In the genomic region with DNA sequence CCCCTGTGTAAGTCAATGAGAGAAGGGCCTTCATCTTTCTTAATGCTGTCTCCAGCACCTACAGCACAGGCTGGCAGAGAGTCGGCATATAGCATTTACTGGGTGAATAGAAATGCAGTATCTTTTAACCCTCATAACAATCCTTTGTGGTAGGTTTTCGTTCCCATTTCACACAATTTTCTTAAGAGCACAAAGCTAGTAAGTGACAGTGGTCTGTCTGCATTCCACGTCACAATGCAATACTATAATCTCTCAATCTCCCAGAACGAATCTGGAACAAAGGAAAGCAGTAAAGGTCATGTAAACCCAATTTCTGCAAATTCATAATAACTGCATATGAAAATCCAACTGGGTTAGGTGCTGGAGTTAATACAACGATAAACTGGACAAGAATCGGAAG, we compare ENCODE assay signal across 14 cellular contexts. TPM values are rescaled to one million over a fixed set of nuclear protein-coding genes. Genes with fewer than 3 reads are reported as not detected.
DNase-seq lines count a peak whose midpoint lies in the region; ATAC-seq, FAIRE-seq and TF ChIP-seq lines count a peak whose summit lies in the region.
"Had no signal": no experiment of that assay in that cellular context is flagged by ENCODE, and none has a peak within 500 bp of the region (broad histone marks: within the 10 kb centered on the region; RNA-seq: fewer than 3 reads in every experiment).

No MANE protein-coding gene starts in this region.

- CTCF ChIA-PET in HepG2 (lab: Yijun Ruan, JAX; ENCODE audit: low intra/inter-chr PET ratio, low total read pairs), result no interaction called here

- no peak for TF ChIP-seq RAD21 in HepG2 (CRISPR knock-in tag; IDR thresholded peaks at IDR 0.05)

- H3K4me3 Mint-ChIP-seq in T-helper 17 cell (peak overlapping the region; percentile 71), endodermal cell (peak overlapping the region; percentile 81), type B pancreatic cell (peak overlapping the region; percentile 84)

- no peak for TF ChIP-seq POLR2A in HepG2 (IDR thresholded peaks at IDR 0.05; ENCODE audit: insufficient read depth in 1 of 2, low read depth in 2 of 2, low read length in 2 of 2)
- no peak for TF ChIP-seq POLR2A in right lobe of liver (IDR thresholded peaks at IDR 0.05)

- no peak for ATAC-seq in HepG2
- ATAC-seq in right lobe of liver, result no peak
- no peak for ATAC-seq in T-helper 17 cell
- ATAC-seq in GM21390 (IDR thresholded peaks at IDR 0.05; ENCODE audit: unreplicated experiment), result no peak
- ATAC-seq: activated CD4-positive, CD25-positive, alpha-beta regulatory T cell treated with anti-CD3 and anti-CD28 coated beads, Interleukin-2, amount 50 U/mL, for 24 hours had no signal

- H3K9ac ChIP-seq in HepG2 (ENCODE audit: insufficient read depth, low read depth, low read length) (no peak overlapping the region), endodermal cell (ENCODE audit: extremely low read depth, low read length, poor library complexity, severe bottlenecking) (no peak overlapping the region)

- intact Hi-C loops in HepG2 (cut with micrococcal nuclease; ENCODE audit: unreplicated experiment) (loop anchor here (2.0 to 10.0 kb wide), 2 partner anchors 63 to 115 kb away; no protein-coding TSS in a partner anchor), right lobe of liver (cut with DNase I) (no loop called here)

- H2AFZ ChIP-seq in HepG2 (ENCODE audit: low read length), result no peak overlapping the region

- H3K36me3 ChIP-seq in HepG2 (replicated peaks in 1 of 2; ENCODE audit: control insufficient read depth in 1 of 2, insufficient read depth in 2 of 2, low read length in 2 of 2), result no peaks in the 10 kb centered on the region
- no peaks in the 10 kb centered on the region for H3K36me3 ChIP-seq in right lobe of liver
- H3K36me3 ChIP-seq in endodermal cell (ENCODE audit: control insufficient read depth, insufficient read depth, low read length), result no peaks in the 10 kb centered on the region
- H3K36me3 ChIP-seq: HAP-1, pancreas had no signal

- TF ChIP-seq CTCF in HepG2 (CRISPR knock-in tag; IDR thresholded peaks at IDR 0.05), result no peak
- no peak for TF ChIP-seq CTCF in right lobe of liver (IDR thresholded peaks at IDR 0.05)
- TF ChIP-seq CTCF in endodermal cell (conservative IDR thresholded peaks at IDR 0.05), result no peak
- no peak for TF ChIP-seq CTCF in type B pancreatic cell (conservative IDR thresholded peaks at IDR 0.05)

- in situ Hi-C loops in HepG2 (cut with HindIII; ENCODE audit: extremely low pct_ligation_motif_present, low pct_unique_long_range_greater_than_20kb), result no loop called here

- H3K9me3 ChIP-seq in HepG2 (ENCODE audit: low read length), result no peaks in the 10 kb centered on the region
- H3K9me3 ChIP-seq in right lobe of liver, result no peaks in the 10 kb centered on the region
- H3K9me3 ChIP-seq in T-helper 17 cell (ENCODE audit: control insufficient read depth, low read length, poor library complexity, severe bottlenecking), result no peaks in the 10 kb centered on the region
- H3K9me3 ChIP-seq in endodermal cell (ENCODE audit: control insufficient read depth, low read length), result no peaks in the 10 kb centered on the region
- H3K9me3 ChIP-seq: HAP-1, pancreas had no signal

- H3K79me2 ChIP-seq in HepG2 (ENCODE audit: insufficient read depth, low read length), result peaks cover 30% of the 10 kb centered on the region

- H3K27me3 Mint-ChIP-seq in T-helper 17 cell, result peaks cover 4% of the 10 kb centered on the region
- peaks cover 13% of the 10 kb centered on the region for H3K27me3 Mint-ChIP-seq in endodermal cell (ENCODE audit: insufficient read depth)
- peaks cover 8% of the 10 kb centered on the region for H3K27me3 Mint-ChIP-seq in type B pancreatic cell

- H3K4me1 Mint-ChIP-seq in T-helper 17 cell, result peaks cover 20% of the 10 kb centered on the region
- peaks cover 22% of the 10 kb centered on the region for H3K4me1 Mint-ChIP-seq in endodermal cell
- H3K4me1 Mint-ChIP-seq in type B pancreatic cell (ENCODE audit: unreplicated experiment), result peaks cover 20% of the 10 kb centered on the region

- H3K27ac Mint-ChIP-seq in T-helper 17 cell (no peak overlapping the region), endodermal cell (no peak overlapping the region), type B pancreatic cell (peak overlapping the region; percentile 46)

- H3K4me2 ChIP-seq in HepG2 (ENCODE audit: low read depth, low read length), result peak overlapping the region; percentile 94

- FAIRE-seq in HepG2 (lab: Jason Lieb, UNC), result no peak
- FAIRE-seq: pancreas had no signal

- H3K4me1 ChIP-seq in HepG2 (ENCODE audit: insufficient read depth, low read length) (peaks cover 35% of the 10 kb centered on the region), right lobe of liver (peaks cover 0 to 20% (median 4%) of the 10 kb centered on the region in 4 donors), endodermal cell (ENCODE audit: control insufficient read depth, insufficient read depth, low read length) (peaks cover 4% of the 10 kb centered on the region)

- H3K4me3 ChIP-seq in HepG2 (replicated peaks in 1 of 3; ENCODE audit: insufficient read depth in 1 of 3, low read depth in 2 of 3, low read length in 3 of 3) (peak overlapping the region in 2 of 3 experiments; percentile 31 to 77; a peak in 2 of 6 replicates), right lobe of liver (no peak overlapping the region), endodermal cell (ENCODE audit: low read length) (no peak overlapping the region)

- H3K36me3 Mint-ChIP-seq in T-helper 17 cell (ENCODE audit: low read depth) (no peaks in the 10 kb centered on the region), endodermal cell (ENCODE audit: low read depth) (no peaks in the 10 kb centered on the region), type B pancreatic cell (no peaks in the 10 kb centered on the region)

- peaks cover 14% of the 10 kb centered on the region for H4K20me1 ChIP-seq in HepG2 (ENCODE audit: insufficient read depth, low read length)

- H3K9me3 Mint-ChIP-seq in endodermal cell (no peaks in the 10 kb centered on the region), type B pancreatic cell (peaks cover 5% of the 10 kb centered on the region)

- WGBS in HepG2 (ENCODE audit: low lambda C conversion rate), result 55% methylated on average over 6 of the region's 6 CpGs
- 76% methylated on average over 6 of the region's 6 CpGs for WGBS in right lobe of liver (ENCODE audit: insufficient coverage, low coverage, low lambda C conversion rate, missing lambda C conversion rate)
- 61 to 63% methylated on average over 3 to 5 of the region's 6 CpGs for WGBS in endodermal cell (ENCODE audit: insufficient coverage in 1 of 2, insufficient read length in 1 of 2), 2 experiments

- TF ChIP-seq EP300 in HepG2 (IDR thresholded peaks at IDR 0.05; ENCODE audit: low read depth in 2 of 2, low read length in 2 of 2) (no peak), HepG2 (CRISPR knock-in tag; IDR thresholded peaks at IDR 0.05; ENCODE audit: borderline replicate concordance) (no peak)

- DNase-seq in HepG2 (ENCODE audit: low spot score) (no peak), right lobe of liver (no peak), T-helper 17 cell (no peak), endodermal cell (no peak), type B pancreatic cell (ENCODE audit: extremely low spot score, unreplicated experiment) (no peak), SKM-1 treated with dmso at 0.1 percent for 144 hours (lab: John Stamatoyannopoulos, UW; ENCODE audit: unreplicated experiment) (no peak), AML-193 (lab: John Stamatoyannopoulos, UW) (no peak)
- DNase-seq: DMS153, mammary epithelial cell, NCI-H1694 had no signal

- BruUV-seq in HepG2 (replicated peaks; lab: Mats Ljungman, UMichigan), result no TSS peak

- no peak overlapping the region for H3K27ac ChIP-seq in HepG2 (ENCODE audit: extremely low read length, insufficient read depth, low read length)
- no peak overlapping the region for H3K27ac ChIP-seq in right lobe of liver
- no peak overlapping the region for H3K27ac ChIP-seq in endodermal cell (ENCODE audit: low read depth, low read length)

- POLR2A ChIA-PET in HepG2 (lab: Yijun Ruan, JAX), result interaction anchor here (1.1 to 1.7 kb wide), 3 partner anchors 91 to 162 kb away, joined by 3 to 12 read pairs (median 6); no protein-coding TSS in a partner anchor

- H3K27me3 ChIP-seq in HepG2 (ENCODE audit: control insufficient read depth in 1 of 2, insufficient read depth in 2 of 2, low read length in 2 of 2) (no peaks in the 10 kb centered on the region), right lobe of liver (no peaks in the 10 kb centered on the region), endodermal cell (ENCODE audit: control insufficient read depth, insufficient read depth, low read length, poor library complexity, severe bottlenecking) (peaks cover 6% of the 10 kb centered on the region)
- H3K27me3 ChIP-seq: pancreas had no signal

RNA-seq across cellular contexts. Expression of gene ZFAND6, which starts 1.4 kb away (rescaled TPM):
- 84.2 and 116 TPM in 2 replicates for total RNA-seq in HepG2 (2016; rRNA removed; fragmentation: Illumina TruSeq; extraction: Trizol)
- 163 and 169 TPM in 2 replicates for total RNA-seq in HepG2 (2016; cell fraction: cytosol; rRNA removed; fragmentation: Illumina TruSeq; extraction: Trizol; ENCODE audit: low read depth)
- 84.8 and 120 TPM in 2 replicates for total RNA-seq in HepG2 (2016; cell fraction: insoluble cytoplasmic fraction; rRNA removed; fragmentation: Illumina TruSeq; extraction: Trizol)
- 61.5 and 72.0 TPM in 2 replicates for total RNA-seq in HepG2 (2016; cell fraction: membrane; rRNA removed; fragmentation: Illumina TruSeq; extraction: Trizol)
- total RNA-seq in HepG2 (2016; cell fraction: nucleus; rRNA removed; fragmentation: Illumina TruSeq; extraction: Trizol), result 53.8 and 55.3 TPM in 2 replicates
- 107 and 115 TPM in 2 replicates for polyA plus RNA-seq in HepG2 (2011; rRNA removed)
- polyA plus RNA-seq in HepG2 (2011; cell fraction: cytosol; rRNA removed), result 73.1 and 90.8 TPM in 2 replicates
- polyA plus RNA-seq in HepG2 (2011; cell fraction: nucleus; rRNA removed), result 23.5 and 26.7 TPM in 2 replicates
- polyA plus RNA-seq in HepG2 (2012), result 56.0 and 64.2 TPM in 2 replicates
- 14.8 and 17.1 TPM in 2 replicates for polyA plus RNA-seq in HepG2 (2016; cell fraction: cytosol; fragmentation: Illumina TruSeq; extraction: Trizol; ENCODE audit: low read depth)
- 108 and 110 TPM in 2 replicates for polyA plus RNA-seq in HepG2 (2016; cell fraction: insoluble cytoplasmic fraction; fragmentation: Illumina TruSeq; extraction: Trizol; ENCODE audit: low read depth)
- polyA plus RNA-seq in HepG2 (2016; cell fraction: membrane; fragmentation: Illumina TruSeq; extraction: Trizol; ENCODE audit: low read depth), result 27.8 and 29.0 TPM in 2 replicates
- 53.6 and 59.5 TPM in 2 replicates for polyA plus RNA-seq in HepG2 (2016; cell fraction: nucleus; fragmentation: Illumina TruSeq; extraction: Trizol; ENCODE audit: insufficient read depth, low read depth)
- polyA minus RNA-seq in HepG2 (2011; rRNA and poly(A)+ RNA removed; ENCODE audit: low replicate concordance), result 52.9 and 70.2 TPM in 2 replicates
- 77.0 and 77.7 TPM in 2 replicates for polyA minus RNA-seq in HepG2 (2011; cell fraction: cytosol; rRNA and poly(A)+ RNA removed)
- 80.9 and 83.3 TPM in 2 replicates for polyA minus RNA-seq in HepG2 (2011; cell fraction: nucleus; rRNA and poly(A)+ RNA removed)
- 100 to 1,000 TPM in 1 of 6 experiments, 10 to 100 TPM in 5; 46.1 to 111 (median 48.9) TPM for total RNA-seq in right lobe of liver
- total RNA-seq in T-helper 17 cell, result 10 to 100 TPM; 85.5 to 91.6 TPM
- 10 to 100 TPM; 84.5 to 86.2 TPM for total RNA-seq in endodermal cell
- 122 TPM for polyA plus RNA-seq in endodermal cell (2013, experiment 1 of 2)
- polyA plus RNA-seq in endodermal cell (2013, experiment 2 of 2), result 123 TPM
- total RNA-seq in type B pancreatic cell (ENCODE audit: low replicate concordance), result 59.6 and 64.3 TPM in 2 replicates

Comparison
In these comparisons a context has a peak if more than half of its experiments do, and no peak if none do; other contexts are left out.
1. H3K4me3 ChIP-seq: peak in HepG2 (2 of 3); none in right lobe of liver (0 of 3) and endodermal cell (single experiment).
2. Peak in every context shown above with its lines, with median percentiles within 50 percentile points of each other: H3K4me3 Mint-ChIP-seq.